ENCODE assay signal across 13 cellular contexts in the genomic region with DNA sequence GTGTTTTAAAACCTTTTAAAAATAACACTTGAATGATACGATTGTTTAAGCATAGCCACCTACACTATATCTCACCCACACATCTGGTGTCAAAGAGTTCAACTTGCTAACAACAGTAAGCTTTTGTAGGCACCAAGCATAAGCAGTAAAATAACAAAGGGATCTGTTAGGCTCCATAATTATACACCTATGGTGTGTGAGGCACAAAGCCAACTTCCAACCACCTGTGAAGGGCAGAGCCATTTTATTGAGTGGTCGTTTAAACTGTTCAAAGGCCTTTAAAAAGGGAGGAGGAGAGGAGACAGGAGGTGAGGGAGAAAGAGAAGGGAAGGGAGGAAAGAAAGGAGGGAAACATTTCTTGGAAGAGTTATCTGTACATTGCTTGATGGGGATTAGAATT. TPM values are rescaled to one million over a fixed set of nuclear protein-coding genes. Genes with fewer than 3 reads are reported as not detected.
DNase-seq lines count a peak whose midpoint lies in the region; ATAC-seq and FAIRE-seq lines count a peak whose summit lies in the region.
"Had no signal": no experiment of that assay in that cellular context is flagged by ENCODE, and none has a peak within 500 bp of the region (broad histone marks: within the 10 kb centered on the region; RNA-seq: fewer than 3 reads in every experiment).

No MANE protein-coding gene starts in this region.

- H3K27ac ChIP-seq in temporal lobe (ENCODE audit: low read depth, low read length) = peak overlapping the region; percentile 22
- H3K27ac ChIP-seq: epithelial cell of prostate had no signal

- no peak for ATAC-seq in activated T-cell treated with anti-CD3 and anti-CD28 coated beads, Interleukin-2, amount 50 U/mL, for 72 hours (replicated peaks in 1 of 2)

- no peaks in the 10 kb centered on the region for H3K27me3 Mint-ChIP-seq in activated T-cell treated with anti-CD3 and anti-CD28 coated beads, Interleukin-2, amount 50 U/mL, for 72 hours (ENCODE audit: low read depth)
- H3K27me3 Mint-ChIP-seq: progenitor cell of endocrine pancreas had no signal

- peak; percentile 57 for FAIRE-seq in colon (lab: Jason Lieb, UNC)
- FAIRE-seq: GM12892 had no signal

- no peaks in the 10 kb centered on the region for H3K9me3 Mint-ChIP-seq in activated T-cell treated with anti-CD3 and anti-CD28 coated beads, Interleukin-2, amount 50 U/mL, for 72 hours

- no peak for DNase-seq in activated T-cell treated with anti-CD3 and anti-CD28 coated beads, Interleukin-2, amount 50 U/mL, for 72 hours
- DNase-seq in activated T-cell treated with anti-CD3 and anti-CD28 coated beads for 4 hours (no peak), NCI-H2227 (lab: John Stamatoyannopoulos, UW; ENCODE audit: unreplicated experiment) (peak; percentile 84), CD1c-positive myeloid dendritic cell (ENCODE audit: extremely low spot score) (no peak)
- no peak for DNase-seq in activated CD4-positive, alpha-beta T cell treated with anti-CD3 and anti-CD28 coated beads for 48 hours
- DNase-seq in central memory CD4-positive, alpha-beta T cell = no peak
- DNase-seq: ACHN, H7 had no signal

- H3K36me3 Mint-ChIP-seq in activated T-cell treated with anti-CD3 and anti-CD28 coated beads, Interleukin-2, amount 50 U/mL, for 72 hours (ENCODE audit: insufficient read depth in 2 of 2) = peaks cover 7 to 18% of the 10 kb centered on the region in 2 donors

- peaks cover 9% of the 10 kb centered on the region for H3K4me1 Mint-ChIP-seq in activated T-cell treated with anti-CD3 and anti-CD28 coated beads, Interleukin-2, amount 50 U/mL, for 72 hours (ENCODE audit: low read depth)

- peak overlapping the region; percentile 83 for H3K27ac Mint-ChIP-seq in activated T-cell treated with anti-CD3 and anti-CD28 coated beads, Interleukin-2, amount 50 U/mL, for 72 hours
- H3K27ac Mint-ChIP-seq: progenitor cell of endocrine pancreas had no signal

- H3K4me3 Mint-ChIP-seq in activated T-cell treated with anti-CD3 and anti-CD28 coated beads, Interleukin-2, amount 50 U/mL, for 72 hours = no peak overlapping the region

RNA-seq across cellular contexts. Expression of a gene that starts 27.9 kb away (rescaled TPM):
- total RNA-seq in activated T-cell treated with anti-CD3 and anti-CD28 coated beads, Interleukin-2, amount 50 U/mL, for 72 hours = 10 to 100 TPM; 22.3 to 22.9 TPM
- total RNA-seq in temporal lobe = 4.2 TPM
